In the genomic region with DNA sequence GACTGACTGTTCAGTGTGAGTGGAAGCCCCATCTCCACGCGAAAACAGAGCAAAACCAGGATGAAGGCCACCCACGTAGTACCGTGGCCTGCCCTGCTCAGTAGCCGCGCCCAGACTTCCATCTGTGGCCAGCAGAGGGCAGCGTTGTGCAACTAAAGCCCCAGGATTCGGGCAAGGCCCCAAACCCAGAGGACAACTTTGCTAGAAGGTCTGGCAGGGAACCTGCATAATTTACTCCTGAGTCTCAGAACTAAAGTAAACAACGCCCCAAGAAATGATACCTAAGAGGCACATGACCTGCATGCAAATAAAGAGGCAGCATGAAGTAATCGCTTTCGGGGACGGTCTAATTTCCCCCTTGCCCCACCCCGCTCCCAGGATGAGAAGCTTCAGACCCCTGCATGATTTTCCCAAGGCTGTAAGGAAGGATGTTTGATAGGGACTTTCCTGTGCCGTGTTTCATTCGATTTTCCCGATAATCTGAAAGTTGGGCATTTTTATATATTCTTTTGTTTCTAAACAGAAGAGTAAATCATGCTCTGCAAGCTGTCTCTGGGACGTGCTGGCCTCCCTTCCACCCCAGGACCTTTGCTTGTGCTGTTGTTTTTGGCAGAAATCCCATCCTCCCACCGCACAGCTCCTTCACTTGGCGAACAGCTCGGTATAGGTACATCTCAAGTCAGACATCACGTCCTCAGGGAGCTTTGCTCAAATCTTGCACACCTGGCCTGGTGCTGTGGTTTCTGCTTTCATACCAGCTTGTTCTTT, we compare ENCODE assay signal across 8 cellular contexts. TPM values are rescaled to one million over a fixed set of nuclear protein-coding genes. Genes with fewer than 3 reads are reported as not detected.
DNase-seq lines count a peak whose midpoint lies in the region; ATAC-seq and TF ChIP-seq lines count a peak whose summit lies in the region.

No MANE protein-coding gene starts in this region.

- H3K9me3 ChIP-seq in IMR-90 (ENCODE audit: control insufficient read depth, insufficient read depth, low read length) = no peaks in the 10 kb centered on the region
- H3K9me3 ChIP-seq in SJSA1 (replicated peaks) = no peaks in the 10 kb centered on the region
- no peaks in the 10 kb centered on the region for H3K9me3 ChIP-seq in parathyroid adenoma (ENCODE audit: control insufficient read depth, low read length)
- no peaks in the 10 kb centered on the region for H3K9me3 ChIP-seq in transverse colon

- H3K18ac ChIP-seq in IMR-90 (ENCODE audit: low read depth, low read length) = no peak overlapping the region

- H3K9me1 ChIP-seq in IMR-90 (ENCODE audit: insufficient read depth, low read length) = no peaks in the 10 kb centered on the region; the same call in 1 of the 2 replicates

- peak overlapping the region in 1 of 2 experiments; percentile 63; a peak in 2 of 4 replicates for H4K8ac ChIP-seq in IMR-90 (ENCODE audit: low read depth in 2 of 2, low read length in 2 of 2)

- intact Hi-C loops in IMR-90 (cut with micrococcal nuclease) (loop anchor here (1.0 to 2.0 kb wide), 2 partner anchors 53 to 238 kb away; no protein-coding TSS in a partner anchor), transverse colon (cut with DNase I; ENCODE audit: low total_unique reads) (loop anchor here (10.0 kb wide), 2 partner anchors 128 to 238 kb away; a partner anchor contains a TSS)

- no peak overlapping the region for H3K23ac ChIP-seq in IMR-90 (ENCODE audit: low read depth, low read length)

- peak; percentile 84 for DNase-seq in Ammon's horn (ENCODE audit: low spot score)
- DNase-seq in IMR-90 = peak; percentile 78
- DNase-seq in SJSA1 (ENCODE audit: low read depth in 1 of 2, low spot score in 2 of 2) = peak; percentile 69 to 85
- DNase-seq in activated naive CD4-positive, alpha-beta T cell (lab: John Stamatoyannopoulos, UW) = peak; percentile 58 to 75 (median 74)
- DNase-seq in glomerular visceral epithelial cell (ENCODE audit: extremely low spot score) = peak; percentile 66
- DNase-seq in transverse colon = peak; percentile 89

- dilution Hi-C loops in IMR-90 (cut with HindIII; ENCODE audit: low sequenced_read_pairs, unreplicated experiment) = no loop called here

- H4K5ac ChIP-seq in IMR-90 (ENCODE audit: low read depth, low read length) = 0 out of 2 replicates have a peak overlapping the region, but pooled peaks have one; percentile 55

- ATAC-seq in GM19043 (IDR thresholded peaks at IDR 0.05; ENCODE audit: low read depth, unreplicated experiment) (peak; percentile 75), IMR-90 (ENCODE audit: low read depth) (peak; percentile 95)

- no peak overlapping the region; the same call in 1 of the 2 replicates for H4K91ac ChIP-seq in IMR-90 (ENCODE audit: insufficient read depth, low read depth, low read length)

- TF ChIP-seq CTCF in IMR-90 (conservative IDR thresholded peaks at IDR 0.05; ENCODE audit: low read depth, low read length) (peak; percentile 91), parathyroid adenoma (IDR thresholded peaks at IDR 0.05) (peak; percentile 90), transverse colon (IDR thresholded peaks at IDR 0.05) (peak; percentile 86 to 95 (median 88))

- no peak overlapping the region for H3K56ac ChIP-seq in IMR-90 (ENCODE audit: extremely low read depth, insufficient read depth, low read length)

- TF ChIP-seq EP300 in transverse colon (IDR thresholded peaks at IDR 0.05; ENCODE audit: low read depth) = no peak

- H3K4me1 ChIP-seq in IMR-90 (ENCODE audit: control insufficient read depth, insufficient read depth, low read length) (peaks cover 4% of the 10 kb centered on the region), SJSA1 (replicated peaks) (peaks cover 5% of the 10 kb centered on the region), parathyroid adenoma (no peaks in the 10 kb centered on the region), transverse colon (peaks cover 0 to 6% (median 4%) of the 10 kb centered on the region in 4 donors)

- no peak overlapping the region for H3K9ac ChIP-seq in IMR-90 (ENCODE audit: low read depth, low read length)
- no peak overlapping the region for H3K9ac ChIP-seq in parathyroid adenoma

- POLR2A ChIA-PET in IMR-90 (lab: Charles Lee; ENCODE audit: unreplicated experiment) = no interaction called here

- H3K36me3 ChIP-seq in IMR-90 (ENCODE audit: control insufficient read depth, insufficient read depth, low read length) = no peaks in the 10 kb centered on the region
- H3K36me3 ChIP-seq in SJSA1 = no peaks in the 10 kb centered on the region
- H3K36me3 ChIP-seq in parathyroid adenoma (ENCODE audit: control insufficient read depth, insufficient read depth, low read length) = no peaks in the 10 kb centered on the region
- H3K36me3 ChIP-seq in transverse colon = no peaks in the 10 kb centered on the region

- no peaks in the 10 kb centered on the region for H3K79me1 ChIP-seq in IMR-90 (ENCODE audit: low read depth in 1 of 2, low read length in 2 of 2)

- H3K27ac ChIP-seq in IMR-90 (ENCODE audit: insufficient read depth, low read length) (no peak overlapping the region), SJSA1 (no peak overlapping the region), parathyroid adenoma (no peak overlapping the region), transverse colon (no peak overlapping the region)

- H2AFZ ChIP-seq in IMR-90 (replicated peaks; ENCODE audit: low read length, poor library complexity) = peak overlapping the region; percentile 87
- peak overlapping the region; percentile 84 for H2AFZ ChIP-seq in parathyroid adenoma

- H3K79me2 ChIP-seq in parathyroid adenoma = no peaks in the 10 kb centered on the region

- no peaks in the 10 kb centered on the region; the same call in 1 of the 2 replicates for H4K20me1 ChIP-seq in IMR-90 (ENCODE audit: insufficient read depth, low read length)

- H2BK120ac ChIP-seq in IMR-90 (ENCODE audit: low read depth, low read length) = peak overlapping the region; percentile 73

- H3K4me2 ChIP-seq in IMR-90 (ENCODE audit: low read depth, low read length) (peak overlapping the region; percentile 56; the same call in 1 of the 2 replicates), parathyroid adenoma (ENCODE audit: low read length) (no peak overlapping the region)

- BruUV-seq in IMR-90 (replicated peaks; lab: Mats Ljungman, UMichigan) = no TSS peak

- H2BK15ac ChIP-seq in IMR-90 (ENCODE audit: low read depth, low read length) = peak overlapping the region; percentile 53; the same call in 1 of the 3 replicates

- CTCF ChIA-PET in IMR-90 (lab: Yijun Ruan, JAX) = interaction anchor here (0.5 to 1.9 kb wide), 5 partner anchors 10 to 67 kb away, joined by 3 to 5 read pairs (median 3); no protein-coding TSS in a partner anchor

- H3K27me3 ChIP-seq in IMR-90 (ENCODE audit: control insufficient read depth, insufficient read depth, low read length) = peaks cover 5% of the 10 kb centered on the region
- H3K27me3 ChIP-seq in SJSA1 (replicated peaks) = no peaks in the 10 kb centered on the region
- no peaks in the 10 kb centered on the region for H3K27me3 ChIP-seq in parathyroid adenoma (ENCODE audit: control insufficient read depth, insufficient read depth, low read length)
- no peaks in the 10 kb centered on the region for H3K27me3 ChIP-seq in transverse colon

- H2AK9ac ChIP-seq in IMR-90 (replicated peaks; ENCODE audit: low read depth, low read length, poor library complexity) = peak overlapping the region; percentile 59

- in situ Hi-C loops in IMR-90 (cut with MboI; ENCODE audit: low sequenced_read_pairs) (no loop called here), transverse colon (cut with MboI; ENCODE audit: low pct_ligation_motif_present in 1 of 4, low pct_unique_long_range_greater_than_20kb in 1 of 4, low sequenced_read_pairs in 3 of 4) (loop anchor here in 1 of 4 donors (10.0 kb wide), 1 partner anchor 238 kb away; no protein-coding TSS in a partner anchor)

- H2AK5ac ChIP-seq in IMR-90 (ENCODE audit: low read depth, low read length) = peak overlapping the region; percentile 24; the same call in 1 of the 2 replicates

- H3K4me3 ChIP-seq in IMR-90 (ENCODE audit: insufficient read depth, low read depth, low read length) (no peak overlapping the region), SJSA1 (no peak overlapping the region), parathyroid adenoma (ENCODE audit: low read depth, low read length) (no peak overlapping the region), transverse colon (no peak overlapping the region)

- TF ChIP-seq RAD21 in IMR-90 (IDR thresholded peaks at IDR 0.05; ENCODE audit: low read length) = peak; percentile 93

- no peak overlapping the region for H2BK5ac ChIP-seq in IMR-90 (ENCODE audit: low read depth, low read length, poor library complexity, severe bottlenecking)

- peak overlapping the region; percentile 81 for H3K4ac ChIP-seq in IMR-90 (ENCODE audit: low read depth, low read length)

- peak overlapping the region; percentile 71; the same call in 1 of the 2 replicates for H2BK20ac ChIP-seq in IMR-90 (ENCODE audit: low read depth, low read length)

- TF ChIP-seq POLR2A in IMR-90 (IDR thresholded peaks at IDR 0.05; ENCODE audit: low read depth, low read length) (no peak), transverse colon (IDR thresholded peaks at IDR 0.05) (no peak)

- WGBS in IMR-90 (ENCODE audit: extremely low coverage in 2 of 2, insufficient read length in 1 of 2), 2 experiments = 100% methylated on average over 3 of the region's 21 CpGs; no CpG with 5 or more reads in 1 of the 2 experiments
- 33 to 57% methylated on average over 11 to 21 of the region's 21 CpGs for WGBS in transverse colon (ENCODE audit: low coverage in 1 of 2), 2 donors

- peak overlapping the region; percentile 69; the same call in 1 of the 2 replicates for H3K14ac ChIP-seq in IMR-90 (replicated peaks; ENCODE audit: low read depth, low read length)

TF ChIP-seq in IMR-90, 13 proteins besides CTCF, POLR2A, EP300 and RAD21 (continues in another document):
- TF ChIP-seq RFX5 (IDR thresholded peaks at IDR 0.05; ENCODE audit: low read depth, low read length) (no peak), BHLHE40 (IDR thresholded peaks at IDR 0.05; ENCODE audit: low read depth, low read length) (peak; percentile 12; the same call in 1 of the 2 replicates), NFE2L2 (IDR thresholded peaks at IDR 0.05; ENCODE audit: low read depth, low read length) (no peak), SMC3 (IDR thresholded peaks at IDR 0.05; ENCODE audit: low read depth, low read length) (peak; percentile 86)
- TF ChIP-seq, protein P1, sequence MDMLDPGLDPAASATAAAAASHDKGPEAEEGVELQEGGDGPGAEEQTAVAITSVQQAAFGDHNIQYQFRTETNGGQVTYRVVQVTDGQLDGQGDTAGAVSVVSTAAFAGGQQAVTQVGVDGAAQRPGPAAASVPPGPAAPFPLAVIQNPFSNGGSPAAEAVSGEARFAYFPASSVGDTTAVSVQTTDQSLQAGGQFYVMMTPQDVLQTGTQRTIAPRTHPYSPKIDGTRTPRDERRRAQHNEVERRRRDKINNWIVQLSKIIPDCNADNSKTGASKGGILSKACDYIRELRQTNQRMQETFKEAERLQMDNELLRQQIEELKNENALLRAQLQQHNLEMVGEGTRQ (IDR thresholded peaks at IDR 0.05; ENCODE audit: low read depth, low read length) = peak; percentile 45; the same call in 1 of the 2 replicates

RNA-seq across cellular contexts. Expression of a gene that starts 18.6 kb away (rescaled TPM):
- total RNA-seq in IMR-90 (2012; rRNA removed) (8.8 and 20.6 TPM in 2 replicates), transverse colon (10 to 100 TPM in 2 of 4 donors, 1 to 10 TPM in 2; 3.4 to 14.0 (median 10.8) TPM)
- 65.2 and 125 TPM in 2 replicates for polyA plus RNA-seq in IMR-90 (2012; rRNA removed)
- polyA plus RNA-seq in IMR-90 (2012; cell fraction: cytosol; rRNA removed) = 4.9 and 5.5 TPM in 2 replicates
- polyA plus RNA-seq in IMR-90 (2012; cell fraction: nucleus; rRNA removed; ENCODE audit: low replicate concordance) = 5.2 and 22.2 TPM in 2 replicates
- total RNA-seq in SJSA1 (2014; rRNA removed; shearing (Covaris generic)) = 53.5 and 54.3 TPM in 2 replicates
